Comparison of ENCODE assay signal across 1 cellular context in the genomic region with DNA sequence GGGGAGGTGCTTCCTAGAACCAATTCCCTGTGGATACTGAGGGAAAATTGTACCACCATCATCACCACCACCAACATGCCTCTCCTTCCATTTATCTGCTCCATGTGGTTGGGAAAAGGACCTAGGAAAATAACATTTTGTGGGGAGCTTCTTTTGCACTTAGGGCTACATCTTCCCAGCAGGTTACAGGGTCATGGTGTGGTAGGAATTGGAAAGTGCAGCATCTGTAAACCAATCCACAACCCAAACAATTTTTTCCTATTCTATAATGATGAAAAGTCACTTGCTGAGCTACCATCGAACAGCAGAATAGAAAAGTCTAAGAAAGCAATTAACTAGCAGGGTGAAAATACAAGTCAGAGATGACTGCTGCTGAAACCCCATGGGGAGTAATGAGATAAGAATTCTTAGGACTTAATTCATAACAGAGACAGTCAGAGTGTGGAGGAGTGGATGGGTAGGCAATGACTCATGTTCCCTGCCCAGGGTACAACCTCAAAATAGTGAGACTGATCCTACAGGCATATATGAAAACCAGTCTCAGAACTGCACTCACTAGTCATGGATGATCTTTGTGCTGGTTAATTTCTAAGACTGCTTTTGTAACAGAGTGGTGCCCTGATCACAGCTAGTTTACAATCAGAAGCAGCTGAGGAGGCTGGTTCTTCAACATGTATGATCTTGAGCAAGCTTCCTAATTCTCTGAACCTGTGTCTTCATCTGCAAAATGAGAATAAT.
TF ChIP-seq lines count a peak whose summit lies in the region.

No MANE protein-coding gene starts in this region.

TF ChIP-seq in HepG2, 621 proteins besides CTCF, POLR2A, EP300 and RAD21 (continued from another document):
- TF ChIP-seq, protein P1, sequence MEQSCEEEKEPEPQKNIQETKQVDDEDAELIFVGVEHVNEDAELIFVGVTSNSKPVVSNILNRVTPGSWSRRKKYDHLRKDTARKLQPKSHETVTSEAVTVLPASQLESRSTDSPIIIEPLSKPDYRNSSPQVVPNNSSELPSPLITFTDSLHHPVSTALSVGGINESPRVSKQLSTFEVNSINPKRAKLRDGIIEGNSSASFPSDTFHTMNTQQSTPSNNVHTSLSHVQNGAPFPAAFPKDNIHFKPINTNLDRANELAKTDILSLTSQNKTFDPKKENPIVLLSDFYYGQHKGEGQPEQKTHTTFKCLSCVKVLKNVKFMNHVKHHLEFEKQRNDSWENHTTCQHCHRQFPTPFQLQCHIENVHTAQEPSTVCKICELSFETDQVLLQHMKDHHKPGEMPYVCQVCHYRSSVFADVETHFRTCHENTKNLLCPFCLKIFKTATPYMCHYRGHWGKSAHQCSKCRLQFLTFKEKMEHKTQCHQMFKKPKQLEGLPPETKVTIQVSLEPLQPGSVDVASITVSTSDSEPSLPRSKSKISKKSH (CRISPR knock-in tag; IDR thresholded peaks at IDR 0.05; ENCODE audit: borderline replicate concordance), result no peak
- TF ChIP-seq SNAI1 (CRISPR knock-in tag; IDR thresholded peaks at IDR 0.05; ENCODE audit: borderline replicate concordance) (no peak), ZBTB7A (CRISPR knock-in tag; IDR thresholded peaks at IDR 0.05) (no peak), ZNF883 (CRISPR knock-in tag; IDR thresholded peaks at IDR 0.05; ENCODE audit: not compliant biosample characterization) (no peak), SUZ12 (IDR thresholded peaks at IDR 0.05; ENCODE audit: low read depth, low read length) (no peak), NFKB2 (CRISPR knock-in tag; IDR thresholded peaks at IDR 0.05; ENCODE audit: borderline replicate concordance) (no peak), FOXA1 (IDR thresholded peaks at IDR 0.05) (no peak), FOXA1 (CRISPR knock-in tag; IDR thresholded peaks at IDR 0.05) (no peak), ELF3 (CRISPR knock-in tag; IDR thresholded peaks at IDR 0.05) (no peak), POLR2AphosphoS2 (IDR thresholded peaks at IDR 0.05; ENCODE audit: low read depth, low read length) (no peak)
- TF ChIP-seq, protein P2, sequence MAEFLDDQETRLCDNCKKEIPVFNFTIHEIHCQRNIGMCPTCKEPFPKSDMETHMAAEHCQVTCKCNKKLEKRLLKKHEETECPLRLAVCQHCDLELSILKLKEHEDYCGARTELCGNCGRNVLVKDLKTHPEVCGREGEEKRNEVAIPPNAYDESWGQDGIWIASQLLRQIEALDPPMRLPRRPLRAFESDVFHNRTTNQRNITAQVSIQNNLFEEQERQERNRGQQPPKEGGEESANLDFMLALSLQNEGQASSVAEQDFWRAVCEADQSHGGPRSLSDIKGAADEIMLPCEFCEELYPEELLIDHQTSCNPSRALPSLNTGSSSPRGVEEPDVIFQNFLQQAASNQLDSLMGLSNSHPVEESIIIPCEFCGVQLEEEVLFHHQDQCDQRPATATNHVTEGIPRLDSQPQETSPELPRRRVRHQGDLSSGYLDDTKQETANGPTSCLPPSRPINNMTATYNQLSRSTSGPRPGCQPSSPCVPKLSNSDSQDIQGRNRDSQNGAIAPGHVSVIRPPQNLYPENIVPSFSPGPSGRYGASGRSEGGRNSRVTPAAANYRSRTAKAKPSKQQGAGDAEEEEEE (CRISPR knock-in tag; IDR thresholded peaks at IDR 0.05; ENCODE audit: borderline replicate concordance), result no peak
- TF ChIP-seq, protein P3, sequence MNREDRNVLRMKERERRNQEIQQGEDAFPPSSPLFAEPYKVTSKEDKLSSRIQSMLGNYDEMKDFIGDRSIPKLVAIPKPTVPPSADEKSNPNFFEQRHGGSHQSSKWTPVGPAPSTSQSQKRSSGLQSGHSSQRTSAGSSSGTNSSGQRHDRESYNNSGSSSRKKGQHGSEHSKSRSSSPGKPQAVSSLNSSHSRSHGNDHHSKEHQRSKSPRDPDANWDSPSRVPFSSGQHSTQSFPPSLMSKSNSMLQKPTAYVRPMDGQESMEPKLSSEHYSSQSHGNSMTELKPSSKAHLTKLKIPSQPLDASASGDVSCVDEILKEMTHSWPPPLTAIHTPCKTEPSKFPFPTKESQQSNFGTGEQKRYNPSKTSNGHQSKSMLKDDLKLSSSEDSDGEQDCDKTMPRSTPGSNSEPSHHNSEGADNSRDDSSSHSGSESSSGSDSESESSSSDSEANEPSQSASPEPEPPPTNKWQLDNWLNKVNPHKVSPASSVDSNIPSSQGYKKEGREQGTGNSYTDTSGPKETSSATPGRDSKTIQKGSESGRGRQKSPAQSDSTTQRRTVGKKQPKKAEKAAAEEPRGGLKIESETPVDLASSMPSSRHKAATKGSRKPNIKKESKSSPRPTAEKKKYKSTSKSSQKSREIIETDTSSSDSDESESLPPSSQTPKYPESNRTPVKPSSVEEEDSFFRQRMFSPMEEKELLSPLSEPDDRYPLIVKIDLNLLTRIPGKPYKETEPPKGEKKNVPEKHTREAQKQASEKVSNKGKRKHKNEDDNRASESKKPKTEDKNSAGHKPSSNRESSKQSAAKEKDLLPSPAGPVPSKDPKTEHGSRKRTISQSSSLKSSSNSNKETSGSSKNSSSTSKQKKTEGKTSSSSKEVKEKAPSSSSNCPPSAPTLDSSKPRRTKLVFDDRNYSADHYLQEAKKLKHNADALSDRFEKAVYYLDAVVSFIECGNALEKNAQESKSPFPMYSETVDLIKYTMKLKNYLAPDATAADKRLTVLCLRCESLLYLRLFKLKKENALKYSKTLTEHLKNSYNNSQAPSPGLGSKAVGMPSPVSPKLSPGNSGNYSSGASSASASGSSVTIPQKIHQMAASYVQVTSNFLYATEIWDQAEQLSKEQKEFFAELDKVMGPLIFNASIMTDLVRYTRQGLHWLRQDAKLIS (CRISPR knock-in tag; IDR thresholded peaks at IDR 0.05), result no peak
